6 cellular contexts compared by ENCODE assay signal in the genomic region with DNA sequence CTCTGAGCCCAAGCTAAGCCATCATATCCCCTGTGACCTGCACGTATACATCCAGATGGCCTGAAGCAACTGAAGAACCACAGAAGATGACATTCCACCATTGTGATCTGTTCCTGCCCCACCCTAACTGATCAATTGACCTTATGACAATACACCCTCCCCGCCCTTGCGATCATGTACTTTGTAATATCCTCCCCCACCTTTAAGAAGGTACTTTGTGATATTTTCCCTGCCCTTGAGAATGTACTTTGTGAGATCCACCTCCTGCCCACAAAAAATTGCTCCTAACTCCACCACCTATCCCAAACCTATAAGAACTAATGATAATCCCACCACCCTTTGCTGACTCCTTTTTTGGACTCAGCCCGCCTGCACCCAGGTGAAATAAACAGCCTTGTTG. TPM values are rescaled to one million over a fixed set of nuclear protein-coding genes. Genes with fewer than 3 reads are reported as not detected.
"Had no signal": no experiment of that assay in that cellular context is flagged by ENCODE, and none has a peak within 500 bp of the region (broad histone marks: within the 10 kb centered on the region; RNA-seq: fewer than 3 reads in every experiment).

No MANE protein-coding gene starts in this region.

RNA-seq across cellular contexts. Expression of gene B3GNT7, which starts 34.9 kb away (rescaled TPM):
- total RNA-seq: activated CD4-positive, alpha-beta memory T cell treated with anti-CD3 and anti-CD28 coated beads for 36 hours; activated CD4-positive, alpha-beta T cell treated with anti-CD3 and anti-CD28 coated beads for 36 hours; activated CD4-positive, alpha-beta T cell treated with anti-CD3 and anti-CD28 coated beads, Interleukin-2, amount 10 ng/mL, durations not matched to agents 24 days and 14 days; activated CD4-positive, alpha-beta T cell treated with anti-CD3 and anti-CD28 coated beads, Interleukin-2, amount 10 ng/mL, durations not matched to agents 7 days and 5 days; T-helper 1 cell treated with Interleukin-12 subunit alpha and Interleukin-12 subunit beta and Interleukin-4 antibody, amounts not matched to agents 30 ng/mL and 1 ng/mL, for 36 hours; T-helper 2 cell treated with Interferon-gamma antibody and Interleukin-4, amounts not matched to agents 100 ng/mL and 5 ng/mL, for 36 hours had no signal
